ENCODE assay signal across 1 cellular context in genomic region chr11:35235944-35236666, GRCh38.
TF ChIP-seq lines count a peak whose summit lies in the region.

No MANE protein-coding gene starts in this region.

TF ChIP-seq in H1, 55 proteins besides CTCF, POLR2A, EP300 and RAD21 (continued from another document):
- TF ChIP-seq RNF2 (IDR thresholded peaks at IDR 0.05; ENCODE audit: borderline replicate concordance, low read depth, low read length, missing control alignments, poor library complexity, severe bottlenecking) (no peak), SIN3A (conservative IDR thresholded peaks at IDR 0.05 in 1 of 2, IDR thresholded peaks at IDR 0.05 in 1 of 2; ENCODE audit: low read depth in 1 of 2, low read length in 2 of 2) (no peak), NANOG (IDR thresholded peaks at IDR 0.05; ENCODE audit: insufficient read depth, low read depth, low read length, poor library complexity, severe bottlenecking) (no peak), CHD1 (IDR thresholded peaks at IDR 0.05; ENCODE audit: low read depth, low read length) (no peak), EZH2 (IDR thresholded peaks at IDR 0.05; ENCODE audit: low read depth, low read length, severe bottlenecking) (no peak), ZNF274 (IDR thresholded peaks at IDR 0.05; ENCODE audit: borderline replicate concordance, extremely low read depth, low read length) (no peak), KDM1A (IDR thresholded peaks at IDR 0.05; ENCODE audit: borderline replicate concordance, low read length) (no peak)
